Comparison of ENCODE assay signal across 15 cellular contexts in the genomic region with DNA sequence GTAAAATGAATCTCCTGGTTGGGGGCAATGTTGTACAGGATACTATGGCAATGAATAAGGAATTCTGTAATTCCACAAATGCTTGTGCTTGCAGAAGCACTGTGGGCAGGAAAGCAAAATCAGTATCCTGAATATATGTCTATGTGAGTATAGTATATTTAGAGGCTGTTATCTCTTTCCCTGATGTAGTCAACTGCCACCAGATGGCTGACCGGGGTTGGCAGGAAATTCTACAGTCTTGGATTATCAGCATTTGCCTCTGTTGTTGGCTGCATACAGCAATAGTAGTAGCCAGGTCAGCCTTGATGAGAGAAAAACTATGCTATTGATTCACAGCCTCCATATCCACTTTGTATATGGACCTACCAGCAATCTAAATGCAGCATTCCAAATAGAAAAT.
DNase-seq lines count a peak whose midpoint lies in the region; ATAC-seq and TF ChIP-seq lines count a peak whose summit lies in the region.
"Had no signal": no experiment of that assay in that cellular context is flagged by ENCODE, and none has a peak within 500 bp of the region (broad histone marks: within the 10 kb centered on the region; RNA-seq: fewer than 3 reads in every experiment).

No MANE protein-coding gene starts in this region.

- H3K4me1 ChIP-seq in left ventricle myocardium inferior (no peaks in the 10 kb centered on the region), transverse colon (no peaks in the 10 kb centered on the region)

- H3K27ac ChIP-seq in left ventricle myocardium inferior (replicated peaks): no peak overlapping the region
- no peak overlapping the region for H3K27ac ChIP-seq in transverse colon
- H3K27ac ChIP-seq: esophagus squamous epithelium had no signal

- DNase-seq in left ventricle myocardium inferior (no peak), Right ventricle myocardium inferior (ENCODE audit: missing footprints) (no peak), SW480 (ENCODE audit: low spot score) (peak; percentile 14), fibroblast of the aortic adventitia (ENCODE audit: low read depth) (no peak), transverse colon (peak; percentile 46), NCI-H1105 (lab: John Stamatoyannopoulos, UW) (no peak), NCI-H1105 treated with DMSO at 0.1 percent for 48 hours (lab: John Stamatoyannopoulos, UW) (no peak)
- DNase-seq: activated naive CD8-positive, alpha-beta T cell treated with anti-CD3 and anti-CD28 coated beads for 36 hours; activated T-cell treated with anti-CD3 and anti-CD28 coated beads for 4 hours; DMS153; esophagus squamous epithelium; NCI-H1436 treated with DMSO at 0.1 percent for 48 hours had no signal

- H3K4me3 ChIP-seq in left ventricle myocardium inferior: no peak overlapping the region
- no peak overlapping the region for H3K4me3 ChIP-seq in fibroblast of the aortic adventitia (ENCODE audit: low read depth, low read length)
- H3K4me3 ChIP-seq in transverse colon: no peak overlapping the region
- H3K4me3 ChIP-seq: esophagus squamous epithelium, K562 had no signal

- peak; percentile 47 for TF ChIP-seq CTCF in left ventricle myocardium inferior (IDR thresholded peaks at IDR 0.05; ENCODE audit: borderline replicate concordance)
- peak; percentile 11 for TF ChIP-seq CTCF in fibroblast of the aortic adventitia (IDR thresholded peaks at IDR 0.05; ENCODE audit: insufficient read depth, low read length)
- TF ChIP-seq CTCF in transverse colon (IDR thresholded peaks at IDR 0.05): peak in 4 of 5 experiments; percentile 36 to 47 (median 40)

- no peak for TF ChIP-seq EP300 in transverse colon (IDR thresholded peaks at IDR 0.05; ENCODE audit: low read depth)

- 42% methylated on average over 1 of the region's 1 CpG; no CpG with 5 or more reads in 1 of the 2 donors for whole genome bisulfite sequencing in transverse colon (ENCODE audit: low coverage in 1 of 2), 2 donors

- intact Hi-C loops in left ventricle myocardium inferior (cut with micrococcal nuclease) (no loop called here), Right ventricle myocardium inferior (cut with DNase I) (no loop called here), transverse colon (cut with DNase I; ENCODE audit: low total_unique reads) (no loop called here)

- H3K27me3 ChIP-seq in left ventricle myocardium inferior (ENCODE audit: low read depth) (no peaks in the 10 kb centered on the region), transverse colon (no peaks in the 10 kb centered on the region)
- H3K27me3 ChIP-seq: esophagus squamous epithelium had no signal

- in situ Hi-C loops in transverse colon (cut with MboI; ENCODE audit: low pct_ligation_motif_present in 1 of 4, low pct_unique_long_range_greater_than_20kb in 1 of 4, low sequenced_read_pairs in 3 of 4): no loop called here

- H3K36me3 ChIP-seq in left ventricle myocardium inferior: no peaks in the 10 kb centered on the region
- no peaks in the 10 kb centered on the region for H3K36me3 ChIP-seq in transverse colon
- H3K36me3 ChIP-seq: esophagus squamous epithelium had no signal

- H3K9me3 ChIP-seq in left ventricle myocardium inferior (replicated peaks) (no peaks in the 10 kb centered on the region), transverse colon (no peaks in the 10 kb centered on the region)
- H3K9me3 ChIP-seq: esophagus squamous epithelium had no signal

- ATAC-seq in Right ventricle myocardium inferior: no peak
- no peak for ATAC-seq in GM18517 (IDR thresholded peaks at IDR 0.05; ENCODE audit: unreplicated experiment)
- ATAC-seq: activated CD4-positive, CD25-positive, alpha-beta regulatory T cell treated with anti-CD3 and anti-CD28 coated beads, Interleukin-2, amount 50 U/mL, for 24 hours; K562 had no signal

- TF ChIP-seq POLR2A in transverse colon (IDR thresholded peaks at IDR 0.05): no peak

Comparison
In these comparisons a context has a peak if more than half of its experiments do, and no peak if none do; other contexts are left out.
1. DNase-seq: peak in SW480 (single experiment) and transverse colon (single experiment); none in left ventricle myocardium inferior (single experiment), Right ventricle myocardium inferior (single experiment), fibroblast of the aortic adventitia (single experiment), NCI-H1105 (single experiment) and NCI-H1105 treated with DMSO at 0.1 percent for 48 hours (single experiment).
2. Peak in every context shown above with its lines, with median percentiles within 50 percentile points of each other: CTCF ChIP-seq.